Comparison of ENCODE assay signal across 8 cellular contexts in the genomic region with DNA sequence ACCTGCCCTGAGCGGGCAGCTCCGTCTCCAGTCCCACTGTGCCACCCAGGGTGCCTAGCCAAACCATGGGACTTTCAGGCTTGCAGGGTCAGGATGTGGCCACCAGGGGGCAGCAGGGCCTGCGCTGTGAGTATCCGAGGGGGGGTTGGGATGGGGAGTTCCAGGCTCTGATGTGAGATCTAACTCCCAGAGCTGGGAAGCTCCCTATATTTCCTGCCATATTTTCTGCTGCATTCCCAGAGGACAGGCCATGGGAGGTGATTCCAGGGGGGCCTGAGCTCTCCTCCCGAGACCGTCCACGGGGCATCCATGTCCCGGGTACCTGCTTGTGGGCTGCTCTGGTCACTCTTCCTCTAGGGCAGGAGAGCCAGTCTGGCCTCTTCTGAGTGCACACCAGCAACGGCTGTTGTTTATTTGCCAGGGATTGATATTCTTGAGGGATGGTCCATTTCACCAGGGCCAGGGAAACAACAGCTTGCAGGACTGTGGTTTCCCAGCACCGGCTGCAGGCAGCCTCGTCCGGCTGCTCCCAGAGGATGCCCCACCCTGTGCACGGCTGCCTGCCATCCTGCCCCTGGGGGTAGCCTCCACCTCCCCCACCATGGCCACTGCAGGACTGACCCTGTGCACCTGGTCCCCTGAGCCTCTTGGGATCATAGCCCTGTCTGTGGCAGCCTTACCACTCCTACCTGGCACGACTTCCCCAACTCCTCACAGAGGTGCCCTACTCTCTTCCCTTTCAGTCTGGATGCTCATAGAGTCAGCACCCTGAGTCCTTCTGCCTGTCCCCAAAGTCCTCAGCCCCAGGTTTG. TPM values are rescaled to one million over a fixed set of nuclear protein-coding genes. Genes with fewer than 3 reads are reported as not detected.
DNase-seq lines count a peak whose midpoint lies in the region; ATAC-seq and TF ChIP-seq lines count a peak whose summit lies in the region.

No MANE protein-coding gene starts in this region.

- TF ChIP-seq EP300 in suprapubic skin (IDR thresholded peaks at IDR 0.05), result no peak

- peaks cover 14% of the 10 kb centered on the region for H3K4me1 Mint-ChIP-seq in CD4-positive, alpha-beta T cell (ENCODE audit: low read depth)

- peak; percentile 65 for ATAC-seq in CD4-positive, alpha-beta T cell (ENCODE audit: poor library complexity)
- ATAC-seq in HG03354 (IDR thresholded peaks at IDR 0.05; ENCODE audit: poor library complexity, severe bottlenecking, unreplicated experiment) (peak; percentile 51), RWPE2 (ENCODE audit: low read depth) (peak; percentile 61; the same call in 2 of the 3 replicates), omental fat pad (ENCODE audit: low FRiP score) (peak; percentile 62), HG02623 (IDR thresholded peaks at IDR 0.05; ENCODE audit: unreplicated experiment) (no peak)

- H3K36me3 Mint-ChIP-seq in CD4-positive, alpha-beta T cell (ENCODE audit: low read depth), result no peaks in the 10 kb centered on the region

- H3K4me3 Mint-ChIP-seq in CD4-positive, alpha-beta T cell, result no peak overlapping the region

- peak; percentile 91 for TF ChIP-seq CTCF in CD4-positive, alpha-beta T cell (IDR thresholded peaks at IDR 0.05)
- peak; percentile 88 for TF ChIP-seq CTCF in RWPE2 (IDR thresholded peaks at IDR 0.05; ENCODE audit: poor library complexity, severe bottlenecking)
- peak; percentile 90 for TF ChIP-seq CTCF in fibroblast of villous mesenchyme (IDR thresholded peaks at IDR 0.05; ENCODE audit: insufficient read depth, low read depth, low read length)
- TF ChIP-seq CTCF in omental fat pad (IDR thresholded peaks at IDR 0.05), result peak in 2 of 3 donors; percentile 73 to 86
- peak; percentile 72 to 95 for TF ChIP-seq CTCF in suprapubic skin (IDR thresholded peaks at IDR 0.05)

- no peaks in the 10 kb centered on the region for H3K9me3 Mint-ChIP-seq in CD4-positive, alpha-beta T cell

- intact Hi-C loops in CD4-positive, alpha-beta T cell (cut with DNase I, micrococcal nuclease), result loop anchor here (1.0 to 5.0 kb wide), 7 partner anchors 66 to 234 kb away; partner anchors contain the start of gene TTYH2 (in 1 of the 2)

- H3K36me3 ChIP-seq in RWPE2 (ENCODE audit: low read depth) (no peaks in the 10 kb centered on the region), suprapubic skin (no peaks in the 10 kb centered on the region)

- H3K27ac ChIP-seq in CD4-positive, alpha-beta T cell (ENCODE audit: low read depth, low read length), result no peak overlapping the region
- H3K27ac ChIP-seq in RWPE2 (ENCODE audit: poor library complexity, severe bottlenecking), result no peak overlapping the region
- no peak overlapping the region for H3K27ac ChIP-seq in suprapubic skin

- H3K27me3 Mint-ChIP-seq in CD4-positive, alpha-beta T cell, result peaks cover 7% of the 10 kb centered on the region

- H3K27me3 ChIP-seq in CD4-positive, alpha-beta T cell (ENCODE audit: control insufficient read depth, insufficient read depth, low read length), result no peaks in the 10 kb centered on the region
- H3K27me3 ChIP-seq in RWPE2 (ENCODE audit: insufficient read depth, poor library complexity, severe bottlenecking), result peaks cover 2% of the 10 kb centered on the region
- peaks cover 25% of the 10 kb centered on the region for H3K27me3 ChIP-seq in suprapubic skin

- H3K4me3 ChIP-seq in RWPE2 (ENCODE audit: severe bottlenecking) (no peak overlapping the region), fibroblast of villous mesenchyme (ENCODE audit: low read depth, low read length) (no peak overlapping the region), suprapubic skin (no peak overlapping the region)

- H3K4me1 ChIP-seq in RWPE2 (ENCODE audit: insufficient read depth, poor library complexity, severe bottlenecking), result no peaks in the 10 kb centered on the region
- H3K4me1 ChIP-seq in suprapubic skin, result peaks cover 5% of the 10 kb centered on the region

- H3K27ac Mint-ChIP-seq in CD4-positive, alpha-beta T cell, result no peak overlapping the region

- 33% methylated on average over 4 of the region's 14 CpGs for WGBS in suprapubic skin

- peak; percentile 48 to 80 (median 68) for DNase-seq in CD4-positive, alpha-beta T cell
- DNase-seq in RWPE2 (ENCODE audit: low spot score) (peak; percentile 67), fibroblast of villous mesenchyme (ENCODE audit: low read depth) (peak; percentile 52), omental fat pad (ENCODE audit: low spot score) (peak; percentile 71), suprapubic skin (ENCODE audit: low spot score in 2 of 2) (no peak)
- peak; percentile 54 for DNase-seq in activated effector memory CD4-positive, alpha-beta T cell treated with Interleukin-2 at 50 U/mL for 16 hours

- POLR2A ChIA-PET in CD4-positive, alpha-beta T cell (lab: Charles Lee), result interaction anchor here (1.0 to 1.3 kb wide), 2 partner anchors 11 to 156 kb away, joined by 4 to 5 read pairs; partner anchors contain the start of gene TTYH2

- CTCF ChIA-PET in CD4-positive, alpha-beta T cell (lab: Charles Lee), result interaction anchor here (0.6 to 2.1 kb wide), 13 partner anchors 9 to 165 kb away, joined by 3 to 22 read pairs (median 4); partner anchors contain the start of gene RPL38

- no peak for TF ChIP-seq POLR2A in suprapubic skin (IDR thresholded peaks at IDR 0.05)

- H3K9me3 ChIP-seq in CD4-positive, alpha-beta T cell (ENCODE audit: control insufficient read depth, low read length), result no peaks in the 10 kb centered on the region
- no peaks in the 10 kb centered on the region for H3K9me3 ChIP-seq in RWPE2 (ENCODE audit: severe bottlenecking)
- H3K9me3 ChIP-seq in suprapubic skin, result no peaks in the 10 kb centered on the region

RNA-seq across cellular contexts. Expression of gene GPR142, which starts 1.2 kb away (rescaled TPM):
- not detected for total RNA-seq in CD4-positive, alpha-beta T cell
- total RNA-seq in fibroblast of villous mesenchyme (not detected in 2 replicates), omental fat pad (not detected), suprapubic skin (not detected)

RNA-seq across cellular contexts. Expression of gene BTBD17, which starts 6.9 kb away (rescaled TPM):
- total RNA-seq in CD4-positive, alpha-beta T cell, result not detected
- total RNA-seq in fibroblast of villous mesenchyme, result not detected in 2 replicates
- total RNA-seq in omental fat pad, result under 1 TPM in 1 of 4 donors, not detected in 3; 0.36 TPM
- total RNA-seq in suprapubic skin, result not detected

RNA-seq across cellular contexts. Expression of gene KIF19, which starts 42.5 kb away (rescaled TPM):
- 1 to 10 TPM in 1 of 2 experiments, under 1 TPM in 1; 0.81 to 1.1 TPM for total RNA-seq in CD4-positive, alpha-beta T cell
- total RNA-seq in fibroblast of villous mesenchyme (not detected in 2 replicates), omental fat pad (1 to 10 TPM in 2 of 4 donors, under 1 TPM in 2; 0.72 to 2.4 (median 1.4) TPM), suprapubic skin (1 to 10 TPM in 2 of 4 donors, under 1 TPM in 2; 0.34 to 1.3 (median 1.0) TPM)

Comparison
In these comparisons a context has a peak if more than half of its experiments do, and no peak if none do; other contexts are left out.
1. DNase-seq: peak in CD4-positive, alpha-beta T cell (10 of 10), RWPE2 (single experiment), activated effector memory CD4-positive, alpha-beta T cell treated with Interleukin-2 at 50 U/mL for 16 hours (single experiment), fibroblast of villous mesenchyme (single experiment) and omental fat pad (single experiment); none in suprapubic skin (0 of 2).
2. Peak in every context shown above with its lines, with median percentiles within 50 percentile points of each other: CTCF ChIP-seq.